2 cellular contexts compared by ENCODE assay signal in genomic region chr2:237118025-237118424, GRCh38.
TF ChIP-seq lines count a peak whose summit lies in the region.

No MANE protein-coding gene starts in this region.

TF ChIP-seq in IMR-90, 13 proteins besides CTCF, POLR2A, EP300 and RAD21 (continued from another document):
- TF ChIP-seq, protein P1, sequence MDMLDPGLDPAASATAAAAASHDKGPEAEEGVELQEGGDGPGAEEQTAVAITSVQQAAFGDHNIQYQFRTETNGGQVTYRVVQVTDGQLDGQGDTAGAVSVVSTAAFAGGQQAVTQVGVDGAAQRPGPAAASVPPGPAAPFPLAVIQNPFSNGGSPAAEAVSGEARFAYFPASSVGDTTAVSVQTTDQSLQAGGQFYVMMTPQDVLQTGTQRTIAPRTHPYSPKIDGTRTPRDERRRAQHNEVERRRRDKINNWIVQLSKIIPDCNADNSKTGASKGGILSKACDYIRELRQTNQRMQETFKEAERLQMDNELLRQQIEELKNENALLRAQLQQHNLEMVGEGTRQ (IDR thresholded peaks at IDR 0.05; ENCODE audit: low read depth, low read length), result no peak
- no peak for TF ChIP-seq SMC3 (IDR thresholded peaks at IDR 0.05; ENCODE audit: low read depth, low read length)
- TF ChIP-seq ELK1 (IDR thresholded peaks at IDR 0.05; ENCODE audit: borderline replicate concordance, low read depth, low read length), result no peak
- no peak for TF ChIP-seq FOS (IDR thresholded peaks at IDR 0.05; ENCODE audit: low read depth, low read length)

TF ChIP-seq in SK-N-SH treated with all-trans-retinoic acid at 6 μM for 48 hours, 23 proteins besides CTCF, POLR2A, EP300 and RAD21 (continued from another document):
- TF ChIP-seq, protein P2, sequence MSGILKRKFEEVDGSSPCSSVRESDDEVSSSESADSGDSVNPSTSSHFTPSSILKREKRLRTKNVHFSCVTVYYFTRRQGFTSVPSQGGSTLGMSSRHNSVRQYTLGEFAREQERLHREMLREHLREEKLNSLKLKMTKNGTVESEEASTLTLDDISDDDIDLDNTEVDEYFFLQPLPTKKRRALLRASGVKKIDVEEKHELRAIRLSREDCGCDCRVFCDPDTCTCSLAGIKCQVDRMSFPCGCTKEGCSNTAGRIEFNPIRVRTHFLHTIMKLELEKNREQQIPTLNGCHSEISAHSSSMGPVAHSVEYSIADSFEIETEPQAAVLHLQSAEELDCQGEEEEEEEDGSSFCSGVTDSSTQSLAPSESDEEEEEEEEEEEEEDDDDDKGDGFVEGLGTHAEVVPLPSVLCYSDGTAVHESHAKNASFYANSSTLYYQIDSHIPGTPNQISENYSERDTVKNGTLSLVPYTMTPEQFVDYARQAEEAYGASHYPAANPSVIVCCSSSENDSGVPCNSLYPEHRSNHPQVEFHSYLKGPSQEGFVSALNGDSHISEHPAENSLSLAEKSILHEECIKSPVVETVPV (CRISPR knock-in tag; IDR thresholded peaks at IDR 0.05), result no peak
- TF ChIP-seq TOX (CRISPR knock-in tag; IDR thresholded peaks at IDR 0.05; ENCODE audit: borderline replicate concordance) (no peak), PPARA (CRISPR knock-in tag; IDR thresholded peaks at IDR 0.05; ENCODE audit: borderline replicate concordance) (no peak), ZFP3 (CRISPR knock-in tag; IDR thresholded peaks at IDR 0.05) (no peak), ARNTL (CRISPR knock-in tag; IDR thresholded peaks at IDR 0.05; ENCODE audit: borderline replicate concordance, low read depth) (no peak), POU6F1 (CRISPR knock-in tag; IDR thresholded peaks at IDR 0.05; ENCODE audit: borderline replicate concordance, low read depth) (no peak), GLIS3 (CRISPR knock-in tag; IDR thresholded peaks at IDR 0.05) (no peak), OSR1 (CRISPR knock-in tag; IDR thresholded peaks at IDR 0.05) (no peak), ISL1 (CRISPR knock-in tag; IDR thresholded peaks at IDR 0.05) (no peak), BACH2 (CRISPR knock-in tag; IDR thresholded peaks at IDR 0.05; ENCODE audit: borderline replicate concordance) (no peak)
- TF ChIP-seq, protein P3, sequence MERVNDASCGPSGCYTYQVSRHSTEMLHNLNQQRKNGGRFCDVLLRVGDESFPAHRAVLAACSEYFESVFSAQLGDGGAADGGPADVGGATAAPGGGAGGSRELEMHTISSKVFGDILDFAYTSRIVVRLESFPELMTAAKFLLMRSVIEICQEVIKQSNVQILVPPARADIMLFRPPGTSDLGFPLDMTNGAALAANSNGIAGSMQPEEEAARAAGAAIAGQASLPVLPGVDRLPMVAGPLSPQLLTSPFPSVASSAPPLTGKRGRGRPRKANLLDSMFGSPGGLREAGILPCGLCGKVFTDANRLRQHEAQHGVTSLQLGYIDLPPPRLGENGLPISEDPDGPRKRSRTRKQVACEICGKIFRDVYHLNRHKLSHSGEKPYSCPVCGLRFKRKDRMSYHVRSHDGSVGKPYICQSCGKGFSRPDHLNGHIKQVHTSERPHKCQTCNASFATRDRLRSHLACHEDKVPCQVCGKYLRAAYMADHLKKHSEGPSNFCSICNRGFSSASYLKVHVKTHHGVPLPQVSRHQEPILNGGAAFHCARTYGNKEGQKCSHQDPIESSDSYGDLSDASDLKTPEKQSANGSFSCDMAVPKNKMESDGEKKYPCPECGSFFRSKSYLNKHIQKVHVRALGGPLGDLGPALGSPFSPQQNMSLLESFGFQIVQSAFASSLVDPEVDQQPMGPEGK (CRISPR knock-in tag; IDR thresholded peaks at IDR 0.05; ENCODE audit: borderline replicate concordance), result no peak
